Comparison of ENCODE assay signal across 8 cellular contexts in the genomic region with DNA sequence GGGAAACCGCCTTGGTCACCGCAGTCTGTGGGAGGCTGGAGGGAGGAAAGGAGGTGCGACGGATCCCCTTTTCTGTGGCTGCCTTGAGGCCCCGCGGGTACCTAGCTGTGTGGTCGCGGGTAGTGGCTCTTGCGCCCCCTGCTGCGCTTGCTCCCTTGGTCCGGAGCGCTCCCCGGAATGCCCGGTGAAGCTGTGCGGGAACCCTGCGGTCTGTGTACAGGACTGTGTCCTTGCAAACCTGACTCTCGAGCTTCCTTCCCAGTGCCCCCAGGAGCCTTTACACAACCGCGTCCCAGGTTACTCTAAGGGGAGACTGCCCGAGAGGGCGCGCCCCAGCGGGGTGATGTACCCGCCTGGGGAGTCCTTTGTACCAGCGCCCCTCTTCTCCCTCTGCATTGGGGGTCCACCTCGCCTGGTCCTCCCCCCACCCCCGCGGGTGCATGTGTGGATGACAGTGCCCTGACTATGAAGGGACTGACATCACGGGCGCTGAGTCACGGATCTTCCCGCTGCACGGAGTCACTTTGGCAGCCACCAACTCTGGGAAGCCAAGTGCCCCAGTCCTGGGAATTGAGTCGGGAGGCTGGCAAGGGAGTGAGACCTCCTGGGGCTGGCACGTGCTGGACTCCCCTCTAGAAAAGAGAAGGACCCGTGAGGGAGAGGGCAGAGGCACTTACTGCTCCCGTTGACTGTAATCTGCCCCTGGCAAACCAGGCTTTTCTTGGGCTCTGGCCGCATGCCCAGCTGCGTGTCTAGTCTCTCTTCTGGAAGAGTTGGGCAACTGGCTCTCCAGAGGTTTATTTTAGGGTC. TPM values are rescaled to one million over a fixed set of nuclear protein-coding genes. Genes with fewer than 3 reads are reported as not detected.
DNase-seq lines count a peak whose midpoint lies in the region; ATAC-seq, FAIRE-seq and TF ChIP-seq lines count a peak whose summit lies in the region.

No MANE protein-coding gene starts in this region.

- H3K27me3 ChIP-seq in brain microvascular endothelial cell (replicated peaks) (peaks cover 5% of the 10 kb centered on the region), small intestine (ENCODE audit: control insufficient read depth in 2 of 2, insufficient read depth in 2 of 2, low read length in 2 of 2) (no peaks in the 10 kb centered on the region)

- H3K9me3 Mint-ChIP-seq in T-helper 2 cell treated with Interferon-gamma antibody and Interleukin-4, amounts not matched to agents 5 μg/mL and 100 μg/mL, for 36 hours, result no peaks in the 10 kb centered on the region

- H3K4me3 ChIP-seq in brain microvascular endothelial cell (ENCODE audit: low read depth, low read length), result peak overlapping the region; percentile 54
- peak overlapping the region; percentile 58 to 88 for H3K4me3 ChIP-seq in small intestine (ENCODE audit: low read depth in 1 of 2, low read length in 2 of 2)

- peak overlapping the region; percentile 88 for H3K4me3 Mint-ChIP-seq in T-helper 2 cell treated with Interferon-gamma antibody and Interleukin-4, amounts not matched to agents 5 μg/mL and 100 μg/mL, for 36 hours

- 1 to 3% (median 3%) methylated on average over 37 to 39 of the region's 39 CpGs for WGBS in small intestine, 3 donors

- TF ChIP-seq CTCF in brain microvascular endothelial cell (IDR thresholded peaks at IDR 0.05; ENCODE audit: low read depth, low read length, missing control alignments), result peak; percentile 49

- ATAC-seq in HG03354 (IDR thresholded peaks at IDR 0.05; ENCODE audit: poor library complexity, severe bottlenecking, unreplicated experiment), result peak; percentile 12

- peaks cover 6 to 16% of the 10 kb centered on the region in 2 donors for H3K4me1 ChIP-seq in small intestine (ENCODE audit: control insufficient read depth in 2 of 2, insufficient read depth in 1 of 2, low read depth in 1 of 2, low read length in 1 of 2)

- DNase-seq in NCI-H1417 (lab: John Stamatoyannopoulos, UW) (peak in 2 of 3 experiments; percentile 50 to 57), NCI-H1417 treated with DMSO at 0.1 percent for 48 hours (lab: John Stamatoyannopoulos, UW) (no peak), brain microvascular endothelial cell (peak; percentile 60), inferior parietal cortex (ENCODE audit: extremely low spot score) (peak; percentile 17), small intestine (peak; percentile 68), HTR-8/SVneo (ENCODE audit: insufficient read length, low spot score) (no peak)
- peak; percentile 62 for DNase-seq in T-helper 2 cell treated with Interferon-gamma antibody and Interleukin-4, amounts not matched to agents 5 μg/mL and 100 μg/mL, for 36 hours (ENCODE audit: low spot score)

- FAIRE-seq in small intestine (lab: Jason Lieb, UNC), result no peak
- no peak for FAIRE-seq in HTR-8/SVneo (lab: Jason Lieb, UNC)

- H3K4me1 Mint-ChIP-seq in T-helper 2 cell treated with Interferon-gamma antibody and Interleukin-4, amounts not matched to agents 5 μg/mL and 100 μg/mL, for 36 hours (ENCODE audit: low read depth), result peaks cover 70% of the 10 kb centered on the region

- H3K27me3 Mint-ChIP-seq in T-helper 2 cell treated with Interferon-gamma antibody and Interleukin-4, amounts not matched to agents 5 μg/mL and 100 μg/mL, for 36 hours (ENCODE audit: low read depth), result no peaks in the 10 kb centered on the region

- peak overlapping the region; percentile 76 for H3K27ac Mint-ChIP-seq in T-helper 2 cell treated with Interferon-gamma antibody and Interleukin-4, amounts not matched to agents 5 μg/mL and 100 μg/mL, for 36 hours

- no peaks in the 10 kb centered on the region for H3K36me3 Mint-ChIP-seq in T-helper 2 cell treated with Interferon-gamma antibody and Interleukin-4, amounts not matched to agents 5 μg/mL and 100 μg/mL, for 36 hours (ENCODE audit: low read depth)

- H3K27ac ChIP-seq in brain microvascular endothelial cell, result peak overlapping the region; percentile 36
- peak overlapping the region; percentile 92 to 94 for H3K27ac ChIP-seq in small intestine (ENCODE audit: low read depth in 1 of 2, low read length in 1 of 2)

- H3K36me3 ChIP-seq in brain microvascular endothelial cell (replicated peaks), result no peaks in the 10 kb centered on the region
- no peaks in the 10 kb centered on the region for H3K36me3 ChIP-seq in small intestine (ENCODE audit: control insufficient read depth in 2 of 2, insufficient read depth in 2 of 2, low read length in 2 of 2)

- H3K9me3 ChIP-seq in small intestine (ENCODE audit: control insufficient read depth, low read depth), result no peaks in the 10 kb centered on the region

- in situ Hi-C loops in brain microvascular endothelial cell (cut with HindIII; ENCODE audit: low pct_ligation_motif_present, low sequenced_read_pairs), result no loop called here

RNA-seq across cellular contexts. Expression of gene IL6R, which starts 0.8 kb away (rescaled TPM):
- 10 to 100 TPM; 10.7 to 21.2 (median 11.6) TPM for polyA plus RNA-seq in small intestine

Comparison
In these comparisons a context has a peak if more than half of its experiments do, and no peak if none do; other contexts are left out.
1. DNase-seq: peak in NCI-H1417 (2 of 3), T-helper 2 cell treated with Interferon-gamma antibody and Interleukin-4, amounts not matched to agents 5 μg/mL and 100 μg/mL, for 36 hours (single experiment), brain microvascular endothelial cell (single experiment), inferior parietal cortex (single experiment) and small intestine (single experiment); none in NCI-H1417 treated with DMSO at 0.1 percent for 48 hours (single experiment) and HTR-8/SVneo (single experiment).